8 cellular contexts compared by ENCODE assay signal in genomic region chr1:26530540-26530897, GRCh38. TPM values are rescaled to one million over a fixed set of nuclear protein-coding genes. Genes with fewer than 3 reads are reported as not detected.
A peak's percentile ranks its signal among the peaks of the same experiment; 100 is the strongest.
DNase-seq lines count a peak whose midpoint lies in the region; ATAC-seq and TF ChIP-seq lines count a peak whose summit lies in the region.

No MANE protein-coding gene starts in this region.

- BruUV-seq in PC-9 (replicated peaks; lab: Mats Ljungman, UMichigan), result TSS peak; percentile 89

- WGBS in esophagus, 2 donors, result 22 to 36% methylated on average over 4 of the region's 4 CpGs

- H3K9me3 ChIP-seq in PC-9 (ENCODE audit: insufficient read depth, low read depth) (no peaks in the 10 kb centered on the region), esophagus (ENCODE audit: control insufficient read depth in 2 of 2, insufficient read depth in 1 of 2, low read depth in 1 of 2, low read length in 1 of 2) (no peaks in the 10 kb centered on the region)

- CTCF ChIA-PET in PC-9 (lab: Charles Lee), result interaction anchor here (0.6 to 1.2 kb wide), 2 partner anchors 27 to 61 kb away, joined by 3 to 24 read pairs; no protein-coding TSS in a partner anchor

- no peaks in the 10 kb centered on the region for H3K9me2 ChIP-seq in PC-9 (ENCODE audit: insufficient read depth)

- H3K4me3 ChIP-seq in GM12865 (ENCODE audit: low read depth, low read length) (peak overlapping the region; percentile 89), PC-9 (peak overlapping the region; percentile 80), esophagus (ENCODE audit: low read depth in 1 of 2, low read length in 2 of 2) (peak overlapping the region; percentile 67 to 70), retinal pigment epithelial cell (ENCODE audit: low read length) (peak overlapping the region; percentile 72)

- H3K4me2 ChIP-seq in PC-9, result peak overlapping the region; percentile 91

- no peaks in the 10 kb centered on the region for H3K27me3 ChIP-seq in PC-9 (ENCODE audit: insufficient read depth, low read depth)
- no peaks in the 10 kb centered on the region for H3K27me3 ChIP-seq in esophagus (ENCODE audit: control insufficient read depth in 1 of 2, insufficient read depth in 2 of 2, low read length in 2 of 2)

- peaks cover 13% of the 10 kb centered on the region for H3F3A ChIP-seq in PC-9 (ENCODE audit: insufficient read depth, low read depth)

- intact Hi-C loops in PC-9 (cut with micrococcal nuclease; ENCODE audit: unreplicated experiment), result loop anchor here (2.0 kb wide), 1 partner anchor 58 kb away; the partner anchor contains the start of gene HMGN2

- H3K4me1 ChIP-seq in PC-9 (replicated peaks; ENCODE audit: insufficient read depth), result peaks cover 18% of the 10 kb centered on the region
- peaks cover 0 to 13% of the 10 kb centered on the region in 2 donors for H3K4me1 ChIP-seq in esophagus (ENCODE audit: control insufficient read depth in 2 of 2, insufficient read depth in 2 of 2, low read length in 1 of 2)

- H3K36me3 ChIP-seq in PC-9 (ENCODE audit: low read depth) (no peaks in the 10 kb centered on the region), esophagus (ENCODE audit: control insufficient read depth in 2 of 2, insufficient read depth in 2 of 2, low read length in 1 of 2) (no peaks in the 10 kb centered on the region)

- peak overlapping the region; percentile 65 for H3K27ac ChIP-seq in PC-9
- peak overlapping the region; percentile 66 to 79 for H3K27ac ChIP-seq in esophagus (ENCODE audit: low read depth in 2 of 2, low read length in 1 of 2)
- H3K27ac ChIP-seq in caudate nucleus (ENCODE audit: low read depth, low read length), result no peak overlapping the region

- DNase-seq in GM12865 (ENCODE audit: low read depth) (no peak), PC-9 (peak in 1 of 2 experiments; percentile 38), retinal pigment epithelial cell (ENCODE audit: low read depth) (no peak), caudate nucleus (lab: John Stamatoyannopoulos, UW) (no peak), A172 (ENCODE audit: low spot score) (no peak)
- DNase-seq in stimulated activated CD4-positive, alpha-beta T cell treated with anti-CD3 and anti-CD28 coated beads, Interleukin-1b, Interleukin-23, amount 100 ng/mL, for 48 hours, result no peak

- peaks cover 35% of the 10 kb centered on the region for H3K79me2 ChIP-seq in PC-9 (ENCODE audit: low read depth)

- H2AFZ ChIP-seq in PC-9, result peak overlapping the region; percentile 73

- no peaks in the 10 kb centered on the region for H4K20me1 ChIP-seq in PC-9 (ENCODE audit: insufficient read depth)

- POLR2A ChIA-PET in PC-9 (lab: Charles Lee; ENCODE audit: unreplicated experiment), result interaction anchor here (1.4 kb wide), 1 partner anchor 30 kb away, joined by 4 read pairs; no protein-coding TSS in a partner anchor

- no peak for ATAC-seq in GM18519 (IDR thresholded peaks at IDR 0.05; ENCODE audit: low FRiP score, unreplicated experiment)

- TF ChIP-seq CTCF in GM12865 (IDR thresholded peaks at IDR 0.05; ENCODE audit: insufficient read depth, low read depth, low read length, missing control alignments) (no peak), PC-9 (conservative IDR thresholded peaks at IDR 0.05) (no peak), retinal pigment epithelial cell (conservative IDR thresholded peaks at IDR 0.05; ENCODE audit: low read depth, low read length) (no peak)

RNA-seq across cellular contexts. Expression of gene RPS6KA1, which starts 1.0 kb away (rescaled TPM):
- total RNA-seq in PC-9 (2021), result 60.5 and 68.5 TPM in 2 replicates
- polyA plus RNA-seq in esophagus, result 10 to 100 TPM in 1 of 2 donors, 1 to 10 TPM in 1; 9.6 to 15.0 TPM
- 14.6 and 22.2 TPM in 2 replicates for total RNA-seq in A172 (2014; rRNA removed; shearing (Covaris generic))

RNA-seq across cellular contexts. Expression of gene HMGN2, which starts 58.3 kb away (rescaled TPM):
- 515 and 629 TPM in 2 replicates for total RNA-seq in PC-9 (2021)
- 100 to 1,000 TPM; 314 to 439 TPM for polyA plus RNA-seq in esophagus
- 470 and 477 TPM in 2 replicates for total RNA-seq in A172 (2014; rRNA removed; shearing (Covaris generic))
